In genomic region chr3:144162042-144162441, GRCh38 we compare ENCODE assay signal across 1 cellular context.
TF ChIP-seq lines count a peak whose summit lies in the region.

No MANE protein-coding gene starts in this region.

TF ChIP-seq in HepG2, 621 proteins besides CTCF, POLR2A, EP300 and RAD21 (continued from another document and continues in another):
- TF ChIP-seq MXD3 (CRISPR knock-in tag; IDR thresholded peaks at IDR 0.05) (no peak), FOXA1 (IDR thresholded peaks at IDR 0.05) (peak; percentile 98), FOXA1 (CRISPR knock-in tag; IDR thresholded peaks at IDR 0.05) (peak; percentile 96), DMAP1 (CRISPR knock-in tag; IDR thresholded peaks at IDR 0.05) (no peak), ZNF850 (CRISPR knock-in tag; conservative IDR thresholded peaks at IDR 0.05) (no peak), ZNF207 (IDR thresholded peaks at IDR 0.05; ENCODE audit: borderline replicate concordance) (no peak), HOMEZ (CRISPR knock-in tag; IDR thresholded peaks at IDR 0.05; ENCODE audit: low read depth) (peak; percentile 51; the same call in 1 of the 2 replicates), LRRFIP1 (CRISPR knock-in tag; conservative IDR thresholded peaks at IDR 0.05) (no peak), ZBTB33 (CRISPR knock-in tag; IDR thresholded peaks at IDR 0.05) (no peak), ISX (CRISPR knock-in tag; conservative IDR thresholded peaks at IDR 0.05) (no peak), U2AF2 (IDR thresholded peaks at IDR 0.05; ENCODE audit: low read depth, low read length) (no peak), ZNF609 (CRISPR knock-in tag; IDR thresholded peaks at IDR 0.05; ENCODE audit: borderline replicate concordance) (peak; percentile 78; the same call in 1 of the 2 replicates), RAD51 (IDR thresholded peaks at IDR 0.05; ENCODE audit: borderline replicate concordance) (no peak), ZNF781 (CRISPR knock-in tag; IDR thresholded peaks at IDR 0.05; ENCODE audit: borderline replicate concordance, not compliant biosample characterization) (no peak), KDM5A (IDR thresholded peaks at IDR 0.05; ENCODE audit: borderline replicate concordance, low read length) (no peak), DZIP1 (CRISPR knock-in tag; IDR thresholded peaks at IDR 0.05) (no peak), TEF (CRISPR knock-in tag; IDR thresholded peaks at IDR 0.05) (no peak), ZNF883 (CRISPR knock-in tag; IDR thresholded peaks at IDR 0.05; ENCODE audit: not compliant biosample characterization) (no peak), ZBED4 (CRISPR knock-in tag; IDR thresholded peaks at IDR 0.05; ENCODE audit: borderline replicate concordance) (no peak), HHEX (CRISPR knock-in tag; IDR thresholded peaks at IDR 0.05) (peak; percentile 93), SAFB2 (CRISPR knock-in tag; IDR thresholded peaks at IDR 0.05; ENCODE audit: borderline replicate concordance, low read depth) (no peak), CSRNP2 (CRISPR knock-in tag; conservative IDR thresholded peaks at IDR 0.05; ENCODE audit: low read depth) (no peak), ZNF720 (CRISPR knock-in tag; IDR thresholded peaks at IDR 0.05) (no peak), ETV5 (CRISPR knock-in tag; IDR thresholded peaks at IDR 0.05; ENCODE audit: borderline replicate concordance) (no peak), ZNF543 (CRISPR knock-in tag; IDR thresholded peaks at IDR 0.05) (no peak), SUZ12 (IDR thresholded peaks at IDR 0.05; ENCODE audit: low read depth, low read length) (no peak), TOPORS (CRISPR knock-in tag; IDR thresholded peaks at IDR 0.05) (no peak), TIGD3 (CRISPR knock-in tag; IDR thresholded peaks at IDR 0.05; ENCODE audit: borderline replicate concordance) (no peak), ZNF12 (CRISPR knock-in tag; IDR thresholded peaks at IDR 0.05) (no peak; the same call in 1 of the 2 replicates), KLF12 (CRISPR knock-in tag; IDR thresholded peaks at IDR 0.05; ENCODE audit: borderline replicate concordance) (no peak), RFX5 (IDR thresholded peaks at IDR 0.05; ENCODE audit: low read depth, low read length) (no peak), JUNB (CRISPR knock-in tag; IDR thresholded peaks at IDR 0.05; ENCODE audit: borderline replicate concordance) (no peak), CHD4 (IDR thresholded peaks at IDR 0.05; ENCODE audit: borderline replicate concordance, low read length) (no peak), SRF (IDR thresholded peaks at IDR 0.05; ENCODE audit: low read depth, low read length) (no peak), ZMYM4 (CRISPR knock-in tag; IDR thresholded peaks at IDR 0.05) (no peak), ZC3H4 (CRISPR knock-in tag; IDR thresholded peaks at IDR 0.05; ENCODE audit: borderline replicate concordance) (no peak), ZNF33A (CRISPR knock-in tag; IDR thresholded peaks at IDR 0.05; ENCODE audit: borderline replicate concordance) (no peak)
